14 cellular contexts compared by ENCODE assay signal in the genomic region with DNA sequence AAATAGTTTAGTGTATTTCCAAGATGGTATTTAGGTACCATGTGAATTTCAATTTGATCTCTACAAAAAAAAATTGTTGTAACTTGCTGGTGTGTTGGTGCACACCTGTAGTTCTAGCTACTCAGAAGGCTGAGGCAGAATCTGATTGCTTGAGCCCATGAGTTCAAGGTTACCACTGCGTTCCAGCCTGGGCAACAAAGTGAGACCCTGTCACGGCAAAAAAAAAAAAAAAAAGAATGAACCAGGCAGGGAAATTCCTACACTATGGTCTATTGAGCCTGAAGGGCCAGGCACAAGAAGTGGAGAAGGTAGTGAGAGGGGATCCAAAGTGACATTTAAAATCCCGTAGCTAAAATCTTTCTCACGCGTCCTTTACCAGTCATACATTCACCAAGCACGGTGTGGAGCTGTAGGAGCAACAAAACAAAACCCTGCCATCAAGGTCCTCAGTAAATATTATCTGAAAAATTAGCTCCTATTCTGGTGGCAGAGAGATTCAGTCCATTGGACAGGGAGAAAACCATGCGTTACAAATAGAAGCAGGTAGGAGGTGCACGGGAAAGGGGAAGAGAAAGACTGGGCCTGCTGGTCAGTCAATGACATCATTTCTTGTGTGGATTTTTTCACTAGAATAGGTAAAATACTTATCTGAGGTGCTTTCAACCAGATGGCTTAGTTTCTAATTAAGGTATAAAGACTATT. TPM values are rescaled to one million over a fixed set of nuclear protein-coding genes. Genes with fewer than 3 reads are reported as not detected.
DNase-seq lines count a peak whose midpoint lies in the region; ATAC-seq, FAIRE-seq and TF ChIP-seq lines count a peak whose summit lies in the region.
"Had no signal": no experiment of that assay in that cellular context is flagged by ENCODE, and none has a peak within 500 bp of the region (broad histone marks: within the 10 kb centered on the region; RNA-seq: fewer than 3 reads in every experiment).

No MANE protein-coding gene starts in this region.

- H3K36me3 ChIP-seq in GM12878 (ENCODE audit: control insufficient read depth in 2 of 2, insufficient read depth in 2 of 2, low read length in 1 of 2): peaks cover 20 to 44% of the 10 kb centered on the region in 2 experiments
- H3K36me3 ChIP-seq: uterus had no signal

- in situ Hi-C loops in G401 (cut with HindIII; ENCODE audit: low sequenced_read_pairs): no loop called here
- in situ Hi-C loops in GM12878 (cut with MboI): no loop called here

- TF ChIP-seq POLR2A in GM12878 (IDR thresholded peaks at IDR 0.05; ENCODE audit: low read depth, low read length): no peak
- TF ChIP-seq POLR2A in erythroblast (IDR thresholded peaks at IDR 0.05; ENCODE audit: low read length): no peak

- no TSS peak for BruUV-seq in GM12878 (replicated peaks; lab: Mats Ljungman, UMichigan)

- POLR2A ChIA-PET in GM12878 (lab: Charles Lee): interaction anchor here (0.7 to 1.7 kb wide), 7 partner anchors 24 to 138 kb away, joined by 3 to 6 read pairs (median 4); no protein-coding TSS in a partner anchor

- FAIRE-seq in GM19239 (lab: Jason Lieb, UNC) (peak; percentile 52), GM12878 (lab: Jason Lieb, UNC) (peak; percentile 86)
- FAIRE-seq: astrocyte, colon had no signal

- H3K4me1 ChIP-seq in GM12878 (ENCODE audit: control insufficient read depth, insufficient read depth, low read length): peaks cover 16% of the 10 kb centered on the region
- H3K4me1 ChIP-seq: right atrium auricular region, uterus had no signal

- no peak overlapping the region for H3K9ac ChIP-seq in GM12878 (ENCODE audit: control insufficient read depth, insufficient read depth, low read length)

- 25% methylated on average over 8 of the region's 8 CpGs for WGBS in GM12878 (ENCODE audit: insufficient coverage, insufficient replicate concordance, low lambda C conversion rate, missing lambda C conversion rate)

- H3K4me2 ChIP-seq in GM12878 (ENCODE audit: control insufficient read depth, insufficient read depth): no peak overlapping the region; the same call in none of the 2 replicates

- H3K27me3 ChIP-seq in GM12878 (replicated peaks in 1 of 2; ENCODE audit: control insufficient read depth in 2 of 2, insufficient read depth in 2 of 2, low read length in 1 of 2): no peaks in the 10 kb centered on the region
- H3K27me3 ChIP-seq: right atrium auricular region, uterus had no signal

- peak; percentile 36 for TF ChIP-seq RAD21 in GM12878 (IDR thresholded peaks at IDR 0.05; ENCODE audit: insufficient read depth, low read depth, low read length)

- DNase-seq in G401 (ENCODE audit: low spot score): peak; percentile 69
- no peak for DNase-seq in GM19239 (ENCODE audit: insufficient read length, low spot score)
- DNase-seq in GM12878 (ENCODE audit: low read depth, low spot score): no peak
- no peak for DNase-seq in progenitor cell of endocrine pancreas (ENCODE audit: low spot score, unreplicated experiment)
- no peak for DNase-seq in NCI-H524 (lab: John Stamatoyannopoulos, UW)
- DNase-seq in COLO668 (lab: John Stamatoyannopoulos, UW; ENCODE audit: unreplicated experiment): no peak
- DNase-seq in erythroblast (lab: John Stamatoyannopoulos, UW): no peak
- DNase-seq: NCI-H187 treated with DMSO at 0.1 percent for 48 hours had no signal

- intact Hi-C loops in GM12878 (cut with micrococcal nuclease; ENCODE audit: unreplicated experiment): loop anchor here (2.0 to 5.0 kb wide), 3 partner anchors 73 to 308 kb away; no protein-coding TSS in a partner anchor

- H3K27ac Mint-ChIP-seq in progenitor cell of endocrine pancreas: peak overlapping the region; percentile 84
- H3K27ac Mint-ChIP-seq: activated naive CD4-positive, alpha-beta T cell treated with anti-CD3 and anti-CD28 coated beads, Interleukin-2, amount 10 ng/mL, durations not matched to agents 7 days and 5 days had no signal

- no peak overlapping the region for H3K4me3 ChIP-seq in GM12878
- H3K4me3 ChIP-seq: right atrium auricular region, uterus had no signal

- H3K36me3 Mint-ChIP-seq in progenitor cell of endocrine pancreas (ENCODE audit: insufficient read depth): peaks cover 15% of the 10 kb centered on the region

- RAD21 ChIA-PET in GM12878 (lab: Charles Lee; ENCODE audit: unreplicated experiment): interaction anchor here (0.6 to 2.4 kb wide), 19 partner anchors 21 to 305 kb away, joined by 3 to 26 read pairs (median 4); partner anchors contain the start of genes TXNDC11 and ZC3H7A

- H3K4me1 Mint-ChIP-seq in progenitor cell of endocrine pancreas (ENCODE audit: low read depth): peaks cover 10% of the 10 kb centered on the region

- H3K27ac ChIP-seq in GM12878 (ENCODE audit: control insufficient read depth, insufficient read depth): peak overlapping the region; percentile 48; the same call in 1 of the 2 replicates
- H3K27ac ChIP-seq: right atrium auricular region had no signal

- CTCF ChIA-PET in GM12878 (lab: Yijun Ruan, JAX): interaction anchor here (0.6 to 6.7 kb wide), 30 partner anchors 9 to 761 kb away, joined by 3 to 71 read pairs (median 6); partner anchors contain the start of gene ZC3H7A

- no peaks in the 10 kb centered on the region for H3K9me3 ChIP-seq in GM12878 (replicated peaks; ENCODE audit: control insufficient read depth, insufficient read depth, low read length)
- H3K9me3 ChIP-seq: right atrium auricular region, uterus had no signal

- H3K4me3 Mint-ChIP-seq in progenitor cell of endocrine pancreas (ENCODE audit: low read depth): no peak overlapping the region
- H3K4me3 Mint-ChIP-seq: activated naive CD4-positive, alpha-beta T cell treated with anti-CD3 and anti-CD28 coated beads, Interleukin-2, amount 10 ng/mL, durations not matched to agents 7 days and 5 days had no signal

- TF ChIP-seq CTCF in GM12878 (IDR thresholded peaks at IDR 0.05 in 2 of 3, conservative IDR thresholded peaks at IDR 0.05 in 1 of 3; ENCODE audit: control insufficient read depth in 2 of 3, extremely low read depth in 1 of 3, insufficient read depth in 1 of 3, low read depth in 3 of 3, low read length in 3 of 3): 0 out of 6 replicates have a peak, but pooled peaks of 1 of the 3 experiments have one; percentile 3
- no peak for TF ChIP-seq CTCF in progenitor cell of endocrine pancreas (IDR thresholded peaks at IDR 0.05; ENCODE audit: unreplicated experiment)

- no peak overlapping the region for H2AFZ ChIP-seq in GM12878 (ENCODE audit: control insufficient read depth, low read depth, low read length)

- ATAC-seq in GM12878: peak; percentile 80
- no peak for ATAC-seq in GM19035 (IDR thresholded peaks at IDR 0.05; ENCODE audit: unreplicated experiment)

- TF ChIP-seq EP300 in GM12878 (IDR thresholded peaks at IDR 0.05; ENCODE audit: borderline replicate concordance in 1 of 2, control insufficient read depth in 1 of 2, low read depth in 2 of 2, low read length in 2 of 2): no peak

- H3K9me3 Mint-ChIP-seq in progenitor cell of endocrine pancreas (ENCODE audit: low read depth): no peaks in the 10 kb centered on the region
- H3K9me3 Mint-ChIP-seq: activated naive CD4-positive, alpha-beta T cell treated with anti-CD3 and anti-CD28 coated beads, Interleukin-2, amount 10 ng/mL, durations not matched to agents 7 days and 5 days had no signal

- SMC1A ChIA-PET in GM12878 (lab: Charles Lee; ENCODE audit: uncharacterized antibody, unreplicated experiment): interaction anchor here (0.7 to 6.7 kb wide), 27 partner anchors 10 to 309 kb away, joined by 3 to 41 read pairs (median 5); no protein-coding TSS in a partner anchor

- H3K79me2 ChIP-seq in GM12878 (ENCODE audit: control insufficient read depth, insufficient read depth, low read length): no peaks in the 10 kb centered on the region; the same call in none of the 2 replicates

- no peaks in the 10 kb centered on the region; the same call in 1 of the 2 replicates for H4K20me1 ChIP-seq in GM12878 (ENCODE audit: control insufficient read depth, insufficient read depth)

- H3K27me3 Mint-ChIP-seq in progenitor cell of endocrine pancreas: no peaks in the 10 kb centered on the region
- H3K27me3 Mint-ChIP-seq: activated naive CD4-positive, alpha-beta T cell treated with anti-CD3 and anti-CD28 coated beads, Interleukin-2, amount 10 ng/mL, durations not matched to agents 7 days and 5 days had no signal

RNA-seq across cellular contexts. Expression of gene TXNDC11, which starts 27.3 kb away (rescaled TPM):
- total RNA-seq in G401 (2014; rRNA removed; shearing (Covaris generic)): 25.4 and 31.9 TPM in 2 replicates
- total RNA-seq in GM12878 (2013; cell fraction: nucleolus; rRNA removed): 97.8 and 99.6 TPM in 2 replicates
- total RNA-seq in GM12878 (2014; rRNA removed) (54.4 and 59.1 TPM in 2 replicates), GM12878 (2014; rRNA removed; fragmentation: Illumina TruSeq; extraction: Trizol) (33.3 and 43.1 TPM in 2 replicates), GM12878 (2021) (45.8 and 51.8 TPM in 2 replicates), progenitor cell of endocrine pancreas (24.9 and 30.8 TPM in 2 replicates)
- polyA plus RNA-seq in GM12878 (2011; ENCODE audit: low read depth): 38.0 TPM
- polyA plus RNA-seq in GM12878 (2011; rRNA removed) (71.0 and 86.7 TPM in 2 replicates), GM12878 (2014; fragmentation: Illumina TruSeq; extraction: Trizol) (40.7 and 49.9 TPM in 2 replicates), GM12878 (2014; fragmentation: Nextera tagmentation; extraction: Ambion mirVana) (1 to 10 TPM; 1.7 to 7.3 TPM), GM12878 (2014; rRNA removed) (57.0 and 59.9 TPM in 2 replicates), GM12878 (2016; fragmentation: Nextera tagmentation; extraction: Ambion mirVana) (10 to 100 TPM; 69.8 to 70.7 TPM)
- polyA plus RNA-seq in GM12878 (2011; cell fraction: cytosol; rRNA removed): 96.3 and 103 TPM in 2 replicates
- 86.4 and 91.4 TPM in 2 replicates for polyA plus RNA-seq in GM12878 (2011; cell fraction: nucleus; rRNA removed)
- polyA plus RNA-seq in GM12878 (2012): 48.2 and 55.5 TPM in 2 replicates
- 79.2 and 95.3 TPM in 2 replicates for polyA minus RNA-seq in GM12878 (2011; rRNA and poly(A)+ RNA removed)
- 28.7 and 34.5 TPM in 2 replicates for polyA minus RNA-seq in GM12878 (2011; cell fraction: cytosol; rRNA and poly(A)+ RNA removed)
- polyA minus RNA-seq in GM12878 (2011; cell fraction: nucleus; rRNA and poly(A)+ RNA removed): 27.4 and 50.4 TPM in 2 replicates

RNA-seq across cellular contexts. Expression of gene SNN, which starts 47.1 kb away (rescaled TPM):
- total RNA-seq in G401 (2014; rRNA removed; shearing (Covaris generic)): 18.2 and 28.1 TPM in 2 replicates
- total RNA-seq in GM12878 (2013; cell fraction: nucleolus; rRNA removed): 34.4 and 35.4 TPM in 2 replicates
- total RNA-seq in GM12878 (2014; rRNA removed): 25.6 and 28.2 TPM in 2 replicates
- 26.9 and 27.3 TPM in 2 replicates for total RNA-seq in GM12878 (2014; rRNA removed; fragmentation: Illumina TruSeq; extraction: Trizol)
- total RNA-seq in GM12878 (2021): 38.5 and 40.4 TPM in 2 replicates
- polyA plus RNA-seq in GM12878 (2011; ENCODE audit: low read depth): 15.3 TPM
- polyA plus RNA-seq in GM12878 (2011; rRNA removed): 32.8 and 43.4 TPM in 2 replicates
- polyA plus RNA-seq in GM12878 (2011; cell fraction: cytosol; rRNA removed): 35.7 and 49.6 TPM in 2 replicates
- polyA plus RNA-seq in GM12878 (2011; cell fraction: nucleus; rRNA removed): 25.6 and 27.0 TPM in 2 replicates
- polyA plus RNA-seq in GM12878 (2012): 19.4 and 29.5 TPM in 2 replicates
- polyA plus RNA-seq in GM12878 (2014; fragmentation: Illumina TruSeq; extraction: Trizol): 26.5 and 32.4 TPM in 2 replicates
- polyA plus RNA-seq in GM12878 (2014; fragmentation: Nextera tagmentation; extraction: Ambion mirVana): 1 to 10 TPM; 2.2 to 5.2 TPM
- 40.0 and 42.4 TPM in 2 replicates for polyA plus RNA-seq in GM12878 (2014; rRNA removed)
- 10 to 100 TPM; 17.4 to 22.6 TPM for polyA plus RNA-seq in GM12878 (2016; fragmentation: Nextera tagmentation; extraction: Ambion mirVana)
- 17.0 and 24.5 TPM in 2 replicates for polyA minus RNA-seq in GM12878 (2011; rRNA and poly(A)+ RNA removed)
- 10.7 and 12.4 TPM in 2 replicates for polyA minus RNA-seq in GM12878 (2011; cell fraction: cytosol; rRNA and poly(A)+ RNA removed)
- polyA minus RNA-seq in GM12878 (2011; cell fraction: nucleus; rRNA and poly(A)+ RNA removed): 9.7 and 16.1 TPM in 2 replicates
- total RNA-seq in progenitor cell of endocrine pancreas: 80.6 and 80.9 TPM in 2 replicates
